Comparison of ENCODE assay signal across 9 cellular contexts in the genomic region with DNA sequence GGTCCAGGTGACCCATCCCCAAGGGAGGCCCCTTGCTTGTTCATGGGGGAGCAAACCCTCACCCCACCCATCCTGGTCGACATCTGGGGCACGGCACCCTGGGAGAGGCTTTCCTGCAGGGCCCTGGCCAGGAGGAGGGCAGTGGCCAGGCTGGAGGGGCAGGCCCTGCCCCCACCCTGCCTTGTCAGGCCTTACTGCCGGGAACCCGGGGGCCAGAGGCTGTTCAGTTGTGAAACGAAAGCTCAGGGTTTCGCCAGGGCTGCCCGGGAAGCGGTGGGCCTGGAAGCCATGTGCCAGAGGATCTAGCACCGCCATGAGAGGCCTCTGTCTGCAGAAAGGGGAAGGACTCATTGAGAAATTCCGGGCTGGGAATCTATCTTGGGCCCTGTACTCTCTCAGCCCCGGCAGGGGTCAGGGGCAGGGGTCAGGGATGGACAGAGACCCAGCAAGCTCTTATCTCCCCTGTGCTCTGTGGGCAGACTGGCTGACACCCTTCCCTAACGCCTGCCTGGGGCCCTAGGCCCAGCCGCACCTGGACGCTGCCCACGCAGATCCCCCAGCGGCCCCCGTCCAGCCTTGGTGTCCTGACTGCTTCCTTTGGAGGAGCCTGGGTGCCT. TPM values are rescaled to one million over a fixed set of nuclear protein-coding genes. Genes with fewer than 3 reads are reported as not detected.
DNase-seq lines count a peak whose midpoint lies in the region; ATAC-seq and TF ChIP-seq lines count a peak whose summit lies in the region.
"Had no signal": no experiment of that assay in that cellular context is flagged by ENCODE, and none has a peak within 500 bp of the region (broad histone marks: within the 10 kb centered on the region; RNA-seq: fewer than 3 reads in every experiment).

No MANE protein-coding gene starts in this region.

- peak overlapping the region; percentile 96 for H2BK12ac ChIP-seq in mesenchymal stem cell (ENCODE audit: low read length in 2 of 2)

- H3K27ac ChIP-seq in breast epithelium: peak overlapping the region; percentile 90 to 96
- no peak overlapping the region for H3K27ac ChIP-seq in mesenchymal stem cell (ENCODE audit: low read length, poor library complexity, severe bottlenecking)
- H3K27ac ChIP-seq in uterus: peak overlapping the region; percentile 93 to 95

- H3K14ac ChIP-seq in mesenchymal stem cell (ENCODE audit: low read length in 2 of 2): peak overlapping the region in 1 of 2 experiments; percentile 61

- peak overlapping the region; percentile 94 for H4K8ac ChIP-seq in mesenchymal stem cell (ENCODE audit: low read length)

- no peak for ATAC-seq in central memory CD8-positive, alpha-beta T cell (replicated peaks; ENCODE audit: extremely low read depth, poor library complexity, severe bottlenecking)
- no peak for ATAC-seq in HG02885 (IDR thresholded peaks at IDR 0.05; ENCODE audit: poor library complexity, unreplicated experiment)

- DNase-seq in breast epithelium (ENCODE audit: low spot score in 2 of 2) (peak; percentile 23 to 58), MCF 10A (ENCODE audit: unreplicated experiment) (no peak), mesenchymal stem cell (peak; percentile 85), uterus (peak; percentile 57 to 60), superior temporal gyrus (ENCODE audit: extremely low spot score) (no peak), NCI-H82 treated with DMSO at 0.1 percent for 48 hours (lab: John Stamatoyannopoulos, UW; ENCODE audit: unreplicated experiment) (no peak)
- DNase-seq in central memory CD8-positive, alpha-beta T cell (ENCODE audit: low spot score in 2 of 2): no peak

- H3K4me1 ChIP-seq in breast epithelium: peaks cover 46 to 48% of the 10 kb centered on the region in 2 donors
- peaks cover 70% of the 10 kb centered on the region for H3K4me1 ChIP-seq in mesenchymal stem cell (ENCODE audit: control insufficient read depth, insufficient read depth, low read depth, low read length)
- peaks cover 10 to 57% of the 10 kb centered on the region in 2 donors for H3K4me1 ChIP-seq in uterus

- TF ChIP-seq CTCF in breast epithelium (IDR thresholded peaks at IDR 0.05): no peak
- TF ChIP-seq CTCF in MCF 10A (IDR thresholded peaks at IDR 0.05; ENCODE audit: unreplicated experiment): no peak
- no peak for TF ChIP-seq CTCF in uterus (IDR thresholded peaks at IDR 0.05)

- H2AFZ ChIP-seq in mesenchymal stem cell (ENCODE audit: low read depth, low read length): no peak overlapping the region

- intact Hi-C loops in breast epithelium (cut with DNase I; ENCODE audit: low total_unique reads) (no loop called here), MCF 10A (cut with micrococcal nuclease) (no loop called here), uterus (cut with DNase I; ENCODE audit: low total_unique reads) (no loop called here)

- H3K36me3 Mint-ChIP-seq in MCF 10A (ENCODE audit: insufficient read depth, unreplicated experiment): peaks cover 45% of the 10 kb centered on the region
- peaks cover 68% of the 10 kb centered on the region for H3K36me3 Mint-ChIP-seq in central memory CD8-positive, alpha-beta T cell (ENCODE audit: insufficient read depth)

- H3K9me3 ChIP-seq in breast epithelium: no peaks in the 10 kb centered on the region
- no peaks in the 10 kb centered on the region for H3K9me3 ChIP-seq in mesenchymal stem cell (ENCODE audit: control insufficient read depth, low read length)
- no peaks in the 10 kb centered on the region for H3K9me3 ChIP-seq in uterus

- WGBS in mesenchymal stem cell: 49% methylated on average over 17 of the region's 17 CpGs

- CTCF ChIA-PET in MCF 10A (lab: Yijun Ruan, JAX): interaction anchor here (1.1 to 1.5 kb wide), 2 partner anchors 37 to 64 kb away, joined by 6 to 12 read pairs; no protein-coding TSS in a partner anchor

- H3K4me3 ChIP-seq in breast epithelium (peak overlapping the region; percentile 14 to 57 (median 15)), mesenchymal stem cell (ENCODE audit: insufficient read depth in 1 of 2, low read depth in 1 of 2, low read length in 2 of 2) (peak overlapping the region in 1 of 2 experiments; percentile 22), uterus (peak overlapping the region in 1 of 2 donors; percentile 3)

- H3K18ac ChIP-seq in mesenchymal stem cell (ENCODE audit: low read depth in 1 of 2, low read length in 2 of 2): peak overlapping the region; percentile 77 to 94

- peak overlapping the region; percentile 84 to 89 for H3K4ac ChIP-seq in mesenchymal stem cell (ENCODE audit: low read depth in 1 of 2, low read length in 2 of 2)

- H3K79me1 ChIP-seq in mesenchymal stem cell (replicated peaks; ENCODE audit: low read length, poor library complexity, severe bottlenecking): peaks cover 27% of the 10 kb centered on the region

- H2BK120ac ChIP-seq in mesenchymal stem cell (ENCODE audit: low read depth, low read length): peak overlapping the region; percentile 78

- H3K23ac ChIP-seq in mesenchymal stem cell (ENCODE audit: low read length in 2 of 2): peak overlapping the region; percentile 22 to 86

- H2AK5ac ChIP-seq in mesenchymal stem cell (ENCODE audit: low read length, severe bottlenecking): peak overlapping the region; percentile 33

- H3K27me3 Mint-ChIP-seq in MCF 10A (ENCODE audit: insufficient read depth, unreplicated experiment): no peaks in the 10 kb centered on the region
- no peaks in the 10 kb centered on the region for H3K27me3 Mint-ChIP-seq in central memory CD8-positive, alpha-beta T cell

- H3K4me2 ChIP-seq in mesenchymal stem cell (ENCODE audit: low read length, poor library complexity, severe bottlenecking): no peak overlapping the region

- no peak overlapping the region for H2BK5ac ChIP-seq in mesenchymal stem cell (ENCODE audit: low read depth, low read length, poor library complexity, severe bottlenecking)

- H3K36me3 ChIP-seq in breast epithelium: no peaks in the 10 kb centered on the region
- H3K36me3 ChIP-seq in mesenchymal stem cell (ENCODE audit: control insufficient read depth in 1 of 2, insufficient read depth in 2 of 2, low read depth in 1 of 2, low read length in 2 of 2): peaks cover 19 to 54% of the 10 kb centered on the region in 2 experiments
- H3K36me3 ChIP-seq in uterus: no peaks in the 10 kb centered on the region

- peaks cover 11% of the 10 kb centered on the region for H3K4me1 Mint-ChIP-seq in MCF 10A (ENCODE audit: insufficient read depth, unreplicated experiment)
- H3K4me1 Mint-ChIP-seq in central memory CD8-positive, alpha-beta T cell: peaks cover 34% of the 10 kb centered on the region

- no peak overlapping the region for H3K4me3 Mint-ChIP-seq in MCF 10A (ENCODE audit: unreplicated experiment)
- peak overlapping the region; percentile 23 for H3K4me3 Mint-ChIP-seq in central memory CD8-positive, alpha-beta T cell

- peak overlapping the region; percentile 53 for H3K9ac ChIP-seq in mesenchymal stem cell (ENCODE audit: low read length)

- H4K91ac ChIP-seq in mesenchymal stem cell (ENCODE audit: low read length): peak overlapping the region; percentile 96

- no peak overlapping the region for H3K27ac Mint-ChIP-seq in MCF 10A (ENCODE audit: low read depth, unreplicated experiment)
- H3K27ac Mint-ChIP-seq in central memory CD8-positive, alpha-beta T cell (ENCODE audit: low read depth): peak overlapping the region; percentile 96

- no TSS peak for BruUV-seq in MCF 10A (replicated peaks; lab: Mats Ljungman, UMichigan)

- H3K27me3 ChIP-seq in breast epithelium (no peaks in the 10 kb centered on the region), mesenchymal stem cell (ENCODE audit: control insufficient read depth in 1 of 2, insufficient read depth in 1 of 2, low read length in 2 of 2) (no peaks in the 10 kb centered on the region), uterus (no peaks in the 10 kb centered on the region)

- H2BK15ac ChIP-seq in mesenchymal stem cell (ENCODE audit: low read depth, poor library complexity, severe bottlenecking): peak overlapping the region; percentile 93

- TF ChIP-seq POLR2A in breast epithelium (IDR thresholded peaks at IDR 0.05) (no peak), uterus (IDR thresholded peaks at IDR 0.05) (no peak)

- no peaks in the 10 kb centered on the region for H3K9me3 Mint-ChIP-seq in MCF 10A (ENCODE audit: unreplicated experiment)
- H3K9me3 Mint-ChIP-seq in central memory CD8-positive, alpha-beta T cell: no peaks in the 10 kb centered on the region

- POLR2A ChIA-PET in MCF 10A (lab: Yijun Ruan, JAX): interaction anchor here (0.6 to 6.8 kb wide), 7 partner anchors 11 to 137 kb away, joined by 3 to 46 read pairs (median 5); no protein-coding TSS in a partner anchor

RNA-seq across cellular contexts. Expression of a gene that starts 6.3 kb away (rescaled TPM):
- total RNA-seq in breast epithelium: 10 to 100 TPM; 63.0 to 92.1 (median 87.1) TPM
- total RNA-seq in MCF 10A (2022): 56.3 and 73.5 TPM in 2 replicates
- polyA plus RNA-seq in mesenchymal stem cell (2013, experiment 1 of 2): 18.5 TPM
- polyA plus RNA-seq in mesenchymal stem cell (2013, experiment 2 of 2): 17.6 TPM
- 100 to 1,000 TPM in 1 of 4 donors, 10 to 100 TPM in 3; 31.7 to 106 (median 53.6) TPM for total RNA-seq in uterus

RNA-seq across cellular contexts. Expression of a gene that starts 45.7 kb away (rescaled TPM):
- not detected for total RNA-seq in breast epithelium
- not detected in 2 replicates for total RNA-seq in MCF 10A (2022)
- 0.06 TPM for polyA plus RNA-seq in mesenchymal stem cell (2013, experiment 1 of 2)
- 0.08 TPM for polyA plus RNA-seq in mesenchymal stem cell (2013, experiment 2 of 2)
- under 1 TPM in 2 of 4 donors, not detected in 2; 0.12 to 0.26 TPM for total RNA-seq in uterus
- polyA plus RNA-seq: CD8-positive, alpha-beta memory T cell had no signal

RNA-seq across cellular contexts. Expression of a gene that starts 48.4 kb away (rescaled TPM):
- 10 to 100 TPM; 20.6 to 59.3 (median 39.5) TPM for total RNA-seq in breast epithelium
- total RNA-seq in MCF 10A (2022): 70.7 and 107 TPM in 2 replicates
- 37.9 TPM for polyA plus RNA-seq in mesenchymal stem cell (2013, experiment 1 of 2)
- 35.8 TPM for polyA plus RNA-seq in mesenchymal stem cell (2013, experiment 2 of 2)
- total RNA-seq in uterus: 10 to 100 TPM in 2 of 4 donors, 1 to 10 TPM in 2; 3.6 to 37.0 (median 14.6) TPM

RNA-seq across cellular contexts. Expression of a gene that starts 48.6 kb away (rescaled TPM):
- 10 to 100 TPM; 16.6 to 22.4 (median 19.7) TPM for total RNA-seq in breast epithelium
- total RNA-seq in MCF 10A (2022): 16.6 and 18.2 TPM in 2 replicates
- 20.9 TPM for polyA plus RNA-seq in mesenchymal stem cell (2013, experiment 1 of 2)
- polyA plus RNA-seq in mesenchymal stem cell (2013, experiment 2 of 2): 21.2 TPM
- 10 to 100 TPM; 11.8 to 22.5 (median 18.3) TPM for total RNA-seq in uterus

Comparison
In these comparisons a context has a peak if more than half of its experiments do, and no peak if none do; other contexts are left out.
1. DNase-seq: peak in breast epithelium (2 of 2), mesenchymal stem cell (single experiment) and uterus (2 of 2); none in MCF 10A (single experiment), central memory CD8-positive, alpha-beta T cell (0 of 2), superior temporal gyrus (single experiment) and NCI-H82 treated with DMSO at 0.1 percent for 48 hours (single experiment).